In genomic region chr2:39107156-39107555, GRCh38 we compare ENCODE assay signal across 11 cellular contexts. TPM values are rescaled to one million over a fixed set of nuclear protein-coding genes. Genes with fewer than 3 reads are reported as not detected.
DNase-seq lines count a peak whose midpoint lies in the region; ATAC-seq and TF ChIP-seq lines count a peak whose summit lies in the region.
"Had no signal": no experiment of that assay in that cellular context is flagged by ENCODE, and none has a peak within 500 bp of the region (broad histone marks: within the 10 kb centered on the region; RNA-seq: fewer than 3 reads in every experiment).

No MANE protein-coding gene starts in this region.

- TF ChIP-seq EP300 in gastroesophageal sphincter (IDR thresholded peaks at IDR 0.05): no peak

- no peaks in the 10 kb centered on the region for H3K27me3 ChIP-seq in gastroesophageal sphincter
- H3K27me3 ChIP-seq: neutrophil had no signal

- intact Hi-C loops in activated CD4-positive, alpha-beta T cell treated with anti-CD3 and anti-CD28 coated beads, Interleukin-2, amount 10 ng/mL, durations not matched to agents 24 days and 14 days (cut with micrococcal nuclease): no loop called here

- H3K27ac ChIP-seq in gastroesophageal sphincter: no peak overlapping the region
- H3K27ac ChIP-seq: neutrophil had no signal

- H3K36me3 Mint-ChIP-seq in activated CD4-positive, alpha-beta T cell treated with anti-CD3 and anti-CD28 coated beads, Interleukin-2, amount 10 ng/mL, durations not matched to agents 24 days and 14 days (ENCODE audit: low read depth): peaks cover 38% of the 10 kb centered on the region

- TF ChIP-seq CTCF in gastroesophageal sphincter (IDR thresholded peaks at IDR 0.05): no peak

- ATAC-seq in gastroesophageal sphincter (no peak), HG02588 (IDR thresholded peaks at IDR 0.05; ENCODE audit: unreplicated experiment) (no peak)

- 0 to 21% methylated on average over 2 to 4 of the region's 4 CpGs for WGBS in gastroesophageal sphincter (ENCODE audit: low coverage in 1 of 2), 2 donors

- no peak overlapping the region for H3K4me3 Mint-ChIP-seq in activated CD4-positive, alpha-beta T cell treated with anti-CD3 and anti-CD28 coated beads, Interleukin-2, amount 10 ng/mL, durations not matched to agents 24 days and 14 days

- DNase-seq in activated CD4-positive, alpha-beta T cell treated with anti-CD3 and anti-CD28 coated beads, Interleukin-2, amount 10 ng/mL, durations not matched to agents 24 days and 14 days: no peak
- no peak for DNase-seq in activated CD4-positive, alpha-beta T cell treated with anti-CD3 and anti-CD28 coated beads for 4 hours
- DNase-seq in NCI-H2227 treated with DMSO at 0.1 percent for 48 hours (lab: John Stamatoyannopoulos, UW) (peak; percentile 31), dermis blood vessel endothelial cell (peak; percentile 15), pons (ENCODE audit: low spot score) (peak; percentile 44), OCI-M2 (lab: John Stamatoyannopoulos, UW; ENCODE audit: unreplicated experiment) (no peak)
- DNase-seq: activated CD4-positive, alpha-beta T cell treated with anti-CD3 and anti-CD28 coated beads for 48 hours; stimulated activated naive CD4-positive, alpha-beta T cell had no signal

- H3K27ac Mint-ChIP-seq in activated CD4-positive, alpha-beta T cell treated with anti-CD3 and anti-CD28 coated beads, Interleukin-2, amount 10 ng/mL, durations not matched to agents 24 days and 14 days: peak overlapping the region; percentile 54

- H3K36me3 ChIP-seq in gastroesophageal sphincter: peaks cover 0 to 5% of the 10 kb centered on the region in 2 donors

- no peak overlapping the region for H3K4me3 ChIP-seq in gastroesophageal sphincter

- peaks cover 44% of the 10 kb centered on the region for H3K4me1 Mint-ChIP-seq in activated CD4-positive, alpha-beta T cell treated with anti-CD3 and anti-CD28 coated beads, Interleukin-2, amount 10 ng/mL, durations not matched to agents 24 days and 14 days

- no peaks in the 10 kb centered on the region for H3K9me3 Mint-ChIP-seq in activated CD4-positive, alpha-beta T cell treated with anti-CD3 and anti-CD28 coated beads, Interleukin-2, amount 10 ng/mL, durations not matched to agents 24 days and 14 days

- no peak for TF ChIP-seq POLR2A in gastroesophageal sphincter (IDR thresholded peaks at IDR 0.05)

- H3K4me1 ChIP-seq in gastroesophageal sphincter: peaks cover 0 to 62% (median 3%) of the 10 kb centered on the region in 3 donors

- H3K9me3 ChIP-seq in gastroesophageal sphincter: no peaks in the 10 kb centered on the region
- H3K9me3 ChIP-seq: neutrophil had no signal

- no peaks in the 10 kb centered on the region for H3K27me3 Mint-ChIP-seq in activated CD4-positive, alpha-beta T cell treated with anti-CD3 and anti-CD28 coated beads, Interleukin-2, amount 10 ng/mL, durations not matched to agents 24 days and 14 days

RNA-seq across cellular contexts. Expression of gene SOS1, which starts 13.7 kb away (rescaled TPM):
- total RNA-seq in activated CD4-positive, alpha-beta T cell treated with anti-CD3 and anti-CD28 coated beads, Interleukin-2, amount 10 ng/mL, durations not matched to agents 24 days and 14 days: 66.1 and 74.5 TPM in 2 replicates
- total RNA-seq in dermis blood vessel endothelial cell (13.1 and 24.9 TPM in 2 replicates), gastroesophageal sphincter (10 to 100 TPM; 48.6 to 64.2 (median 58.6) TPM)

Comparison
In these comparisons a context has a peak if more than half of its experiments do, and no peak if none do; other contexts are left out.
1. DNase-seq: peak in NCI-H2227 treated with DMSO at 0.1 percent for 48 hours (single experiment), dermis blood vessel endothelial cell (single experiment) and pons (single experiment); none in activated CD4-positive, alpha-beta T cell treated with anti-CD3 and anti-CD28 coated beads, Interleukin-2, amount 10 ng/mL, durations not matched to agents 24 days and 14 days (single experiment), activated CD4-positive, alpha-beta T cell treated with anti-CD3 and anti-CD28 coated beads for 4 hours (0 of 2) and OCI-M2 (single experiment).